ENCODE assay signal across 8 cellular contexts in the genomic region with DNA sequence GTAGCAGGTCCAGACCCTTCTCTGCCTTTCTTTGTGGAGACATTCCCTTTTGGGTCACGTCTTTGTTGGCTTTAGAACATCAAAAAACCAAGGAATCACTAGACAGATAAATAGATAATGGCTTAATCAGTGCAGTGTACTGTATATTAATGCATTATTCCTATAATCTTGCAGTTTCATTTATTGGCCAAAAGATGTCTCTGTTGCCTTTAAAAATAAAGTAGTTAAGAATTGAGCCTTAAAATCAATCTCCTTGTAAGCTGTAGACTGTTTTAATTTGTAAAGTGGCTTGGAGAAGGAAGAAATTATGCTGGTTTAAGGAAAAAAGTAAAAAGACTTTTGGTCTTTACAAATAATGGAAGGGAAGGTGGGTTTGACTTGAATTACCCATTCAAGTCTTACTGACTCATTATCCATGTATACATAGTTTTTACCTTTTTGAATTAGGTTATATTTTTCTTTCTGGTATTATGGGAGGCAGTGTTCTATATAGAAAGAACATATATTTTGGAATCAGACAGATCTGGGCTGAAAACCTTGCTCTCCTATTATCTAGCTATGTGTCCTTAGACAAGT.
A peak's percentile ranks its signal among the peaks of the same experiment; 100 is the strongest.
DNase-seq lines count a peak whose midpoint lies in the region; ATAC-seq and TF ChIP-seq lines count a peak whose summit lies in the region.

No MANE protein-coding gene starts in this region.

- TF ChIP-seq RAD21 in liver (IDR thresholded peaks at IDR 0.05), result peak; percentile 76 to 77

- no peaks in the 10 kb centered on the region for H3K4me1 ChIP-seq in liver (ENCODE audit: control insufficient read depth in 4 of 4, insufficient read depth in 4 of 4, low read length in 3 of 4)

- CTCF ChIA-PET in activated CD4-positive, alpha-beta T cell treated with anti-CD3 and anti-CD28 coated beads, Interleukin-2, amount 10 ng/mL, durations not matched to agents 7 days and 5 days (lab: Charles Lee), result interaction anchor here (0.6 to 1.5 kb wide), 3 partner anchors 305 to 418 kb away, joined by 4 to 5 read pairs (median 4); no protein-coding TSS in a partner anchor

- H3K4me3 Mint-ChIP-seq in activated CD4-positive, alpha-beta T cell treated with anti-CD3 and anti-CD28 coated beads, Interleukin-2, amount 10 ng/mL, durations not matched to agents 7 days and 5 days, result no peak overlapping the region

- no peak for ATAC-seq in GM18867 (IDR thresholded peaks at IDR 0.05; ENCODE audit: unreplicated experiment)
- no peak for ATAC-seq in GM18870 (IDR thresholded peaks at IDR 0.05; ENCODE audit: unreplicated experiment)
- ATAC-seq in GM21825 (IDR thresholded peaks at IDR 0.05; ENCODE audit: unreplicated experiment), result no peak

- H3K27me3 ChIP-seq in liver (ENCODE audit: control insufficient read depth in 4 of 4, insufficient read depth in 4 of 4, low read length in 3 of 4), result no peaks in the 10 kb centered on the region

- WGBS in liver, result 86% methylated on average over 1 of the region's 1 CpG

- DNase-seq in COR-L47 (lab: John Stamatoyannopoulos, UW) (peak; percentile 24), Kasumi-1 (lab: John Stamatoyannopoulos, UW) (peak; percentile 57 to 62), astrocyte of the cerebellum (ENCODE audit: low read depth) (peak; percentile 32)
- DNase-seq in activated CD4-positive, alpha-beta T cell treated with anti-CD3 and anti-CD28 coated beads, Interleukin-2, amount 10 ng/mL, durations not matched to agents 7 days and 5 days, result no peak

- H3K27ac Mint-ChIP-seq in activated CD4-positive, alpha-beta T cell treated with anti-CD3 and anti-CD28 coated beads, Interleukin-2, amount 10 ng/mL, durations not matched to agents 7 days and 5 days, result no peak overlapping the region

- peaks cover 61% of the 10 kb centered on the region for H3K36me3 Mint-ChIP-seq in activated CD4-positive, alpha-beta T cell treated with anti-CD3 and anti-CD28 coated beads, Interleukin-2, amount 10 ng/mL, durations not matched to agents 7 days and 5 days (ENCODE audit: low read depth)

- no peaks in the 10 kb centered on the region for H3K9me3 Mint-ChIP-seq in activated CD4-positive, alpha-beta T cell treated with anti-CD3 and anti-CD28 coated beads, Interleukin-2, amount 10 ng/mL, durations not matched to agents 7 days and 5 days

- H3K27me3 Mint-ChIP-seq in activated CD4-positive, alpha-beta T cell treated with anti-CD3 and anti-CD28 coated beads, Interleukin-2, amount 10 ng/mL, durations not matched to agents 7 days and 5 days, result no peaks in the 10 kb centered on the region

- H3K9me3 ChIP-seq in liver (ENCODE audit: control insufficient read depth in 4 of 4, low read length in 3 of 4), result no peaks in the 10 kb centered on the region

- H3K4me1 Mint-ChIP-seq in activated CD4-positive, alpha-beta T cell treated with anti-CD3 and anti-CD28 coated beads, Interleukin-2, amount 10 ng/mL, durations not matched to agents 7 days and 5 days, result no peaks in the 10 kb centered on the region

- no peak overlapping the region for H3K9ac ChIP-seq in liver (ENCODE audit: low read depth in 1 of 2, low read length in 2 of 2)

- TF ChIP-seq CTCF in astrocyte of the cerebellum (IDR thresholded peaks at IDR 0.05; ENCODE audit: low read depth, low read length, missing control alignments), result peak; percentile 14
- peak; percentile 43 for TF ChIP-seq CTCF in liver (IDR thresholded peaks at IDR 0.05; ENCODE audit: low read depth, low read length, missing input control)

- no peak overlapping the region for H3K27ac ChIP-seq in liver (ENCODE audit: low read depth in 1 of 2, low read length in 2 of 2)

- POLR2A ChIA-PET in activated CD4-positive, alpha-beta T cell treated with anti-CD3 and anti-CD28 coated beads, Interleukin-2, amount 10 ng/mL, durations not matched to agents 7 days and 5 days (lab: Charles Lee), result no interaction called here

- no peak overlapping the region for H3K4me3 ChIP-seq in astrocyte of the cerebellum (ENCODE audit: low read depth, low read length)
- no peak overlapping the region for H3K4me3 ChIP-seq in liver (ENCODE audit: low read depth in 1 of 3, low read length in 3 of 3)

- H3K36me3 ChIP-seq in liver (ENCODE audit: control insufficient read depth in 4 of 4, insufficient read depth in 3 of 4, low read depth in 1 of 4, low read length in 3 of 4), result peaks cover 9 to 67% (median 49%) of the 10 kb centered on the region in 4 donors

- in situ Hi-C loops in astrocyte of the cerebellum (cut with HindIII; ENCODE audit: low sequenced_read_pairs), result no loop called here

TF ChIP-seq in liver, 16 proteins besides CTCF, POLR2A, EP300 and RAD21:
- TF ChIP-seq, protein P1, sequence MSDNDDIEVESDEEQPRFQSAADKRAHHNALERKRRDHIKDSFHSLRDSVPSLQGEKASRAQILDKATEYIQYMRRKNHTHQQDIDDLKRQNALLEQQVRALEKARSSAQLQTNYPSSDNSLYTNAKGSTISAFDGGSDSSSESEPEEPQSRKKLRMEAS (IDR thresholded peaks at IDR 0.05), result no peak
- TF ChIP-seq HNF4A (conservative IDR thresholded peaks at IDR 0.05), result no peak
- no peak for TF ChIP-seq FOXA2 (IDR thresholded peaks at IDR 0.05)
- TF ChIP-seq, protein P2, sequence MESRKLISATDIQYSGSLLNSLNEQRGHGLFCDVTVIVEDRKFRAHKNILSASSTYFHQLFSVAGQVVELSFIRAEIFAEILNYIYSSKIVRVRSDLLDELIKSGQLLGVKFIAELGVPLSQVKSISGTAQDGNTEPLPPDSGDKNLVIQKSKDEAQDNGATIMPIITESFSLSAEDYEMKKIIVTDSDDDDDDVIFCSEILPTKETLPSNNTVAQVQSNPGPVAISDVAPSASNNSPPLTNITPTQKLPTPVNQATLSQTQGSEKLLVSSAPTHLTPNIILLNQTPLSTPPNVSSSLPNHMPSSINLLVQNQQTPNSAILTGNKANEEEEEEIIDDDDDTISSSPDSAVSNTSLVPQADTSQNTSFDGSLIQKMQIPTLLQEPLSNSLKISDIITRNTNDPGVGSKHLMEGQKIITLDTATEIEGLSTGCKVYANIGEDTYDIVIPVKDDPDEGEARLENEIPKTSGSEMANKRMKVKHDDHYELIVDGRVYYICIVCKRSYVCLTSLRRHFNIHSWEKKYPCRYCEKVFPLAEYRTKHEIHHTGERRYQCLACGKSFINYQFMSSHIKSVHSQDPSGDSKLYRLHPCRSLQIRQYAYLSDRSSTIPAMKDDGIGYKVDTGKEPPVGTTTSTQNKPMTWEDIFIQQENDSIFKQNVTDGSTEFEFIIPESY (IDR thresholded peaks at IDR 0.05), result no peak
- TF ChIP-seq, protein P3, sequence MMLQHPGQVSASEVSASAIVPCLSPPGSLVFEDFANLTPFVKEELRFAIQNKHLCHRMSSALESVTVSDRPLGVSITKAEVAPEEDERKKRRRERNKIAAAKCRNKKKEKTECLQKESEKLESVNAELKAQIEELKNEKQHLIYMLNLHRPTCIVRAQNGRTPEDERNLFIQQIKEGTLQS (IDR thresholded peaks at IDR 0.05), result no peak
